20 cellular contexts compared by ENCODE assay signal in genomic region chr16:7653746-7654145, GRCh38.
A peak's percentile ranks its signal among the peaks of the same experiment; 100 is the strongest.
DNase-seq lines count a peak whose midpoint lies in the region; ATAC-seq and TF ChIP-seq lines count a peak whose summit lies in the region.
"Had no signal": no experiment of that assay in that cellular context is flagged by ENCODE, and none has a peak within 500 bp of the region (broad histone marks: within the 10 kb centered on the region; RNA-seq: fewer than 3 reads in every experiment).

No MANE protein-coding gene starts in this region.

- no peaks in the 10 kb centered on the region for H3K36me3 ChIP-seq in GM06990 (ENCODE audit: control insufficient read depth, insufficient read depth, low read length)
- H3K36me3 ChIP-seq: BLaER1 had no signal

- no peak for TF ChIP-seq CTCF in GM06990 (IDR thresholded peaks at IDR 0.05; ENCODE audit: insufficient read depth, low read length, poor library complexity, severe bottlenecking)

- no peak overlapping the region for H3K4me3 ChIP-seq in GM06990 (replicated peaks; ENCODE audit: low read depth, low read length)
- H3K4me3 ChIP-seq: BLaER1, GM12878, GM23248 had no signal

- ATAC-seq in HG03432 (IDR thresholded peaks at IDR 0.05; ENCODE audit: unreplicated experiment), result no peak
- ATAC-seq: CD8-positive, alpha-beta T cell; GM12878 had no signal

- DNase-seq in activated gamma-delta T cell (lab: John Stamatoyannopoulos, UW) (peak; percentile 11), activated gamma-delta T cell treated with Interleukin-2 at 50 U/mL for 16 hours (no peak), GM06990 (ENCODE audit: extremely low read depth, insufficient read length) (peak; percentile 0), caudate nucleus (lab: John Stamatoyannopoulos, UW) (peak in 32 of 61 donors; percentile 1 to 64 (median 26)), putamen (ENCODE audit: low spot score) (peak; percentile 49), NCI-H510A treated with DMSO at 0.1 percent for 48 hours (lab: John Stamatoyannopoulos, UW) (no peak), SW480 (ENCODE audit: low spot score) (no peak)
- DNase-seq: Caco-2; CD4-positive, CD25-positive, alpha-beta regulatory T cell; CD8-positive, alpha-beta T cell; DMS153; DND-41; GM23248; H9; HFFc6 had no signal

- H3K27me3 ChIP-seq in GM06990 (replicated peaks; ENCODE audit: control insufficient read depth, insufficient read depth, low read length), result no peaks in the 10 kb centered on the region
- H3K27me3 ChIP-seq: BLaER1 had no signal

- no peak overlapping the region for H3K27ac ChIP-seq in caudate nucleus (ENCODE audit: low read depth, low read length)
- H3K27ac ChIP-seq: 22Rv1, BLaER1, C4-2B, GM23248 had no signal

Comparison
In these comparisons a context has a peak if more than half of its experiments do, and no peak if none do; other contexts are left out.
1. DNase-seq: peak in activated gamma-delta T cell (single experiment), GM06990 (single experiment), caudate nucleus (32 of 61) and putamen (single experiment); none in activated gamma-delta T cell treated with Interleukin-2 at 50 U/mL for 16 hours (single experiment), NCI-H510A treated with DMSO at 0.1 percent for 48 hours (single experiment) and SW480 (single experiment).